Comparison of ENCODE assay signal across 20 cellular contexts in genomic region chr4:48345542-48345941, GRCh38.
"Had no signal": no experiment of that assay in that cellular context is flagged by ENCODE, and none has a peak within 500 bp of the region (broad histone marks: within the 10 kb centered on the region; RNA-seq: fewer than 3 reads in every experiment).

No MANE protein-coding gene starts in this region.

- ATAC-seq: body of pancreas; effector memory CD8-positive, alpha-beta T cell; heart left ventricle; mucosa of descending colon had no signal

- H3K27ac ChIP-seq: body of pancreas, heart left ventricle, parathyroid adenoma, sigmoid colon, tibial nerve had no signal

- H3K9ac ChIP-seq: parathyroid adenoma had no signal

- H2AFZ ChIP-seq: parathyroid adenoma had no signal

- H3K36me3 ChIP-seq: heart left ventricle, sigmoid colon, tibial nerve had no signal

- H3K4me3 Mint-ChIP-seq: activated naive CD8-positive, alpha-beta T cell treated with anti-CD3 and anti-CD28 coated beads, Interleukin-2, amount 10 ng/mL, durations not matched to agents 7 days and 5 days; stimulated activated naive CD8-positive, alpha-beta T cell treated with anti-CD3 and anti-CD28 coated beads, Interleukin-15, Interleukin-2, amounts not matched to agents 100 ng/mL and 50 ng/mL, for 24 hours had no signal

- H3K9me3 ChIP-seq: body of pancreas, heart left ventricle, mucosa of descending colon, sigmoid colon, tibial nerve had no signal

- H3K9me3 Mint-ChIP-seq: activated naive CD8-positive, alpha-beta T cell treated with anti-CD3 and anti-CD28 coated beads, Interleukin-2, amount 10 ng/mL, durations not matched to agents 7 days and 5 days; effector memory CD8-positive, alpha-beta T cell; naive B cell; stimulated activated naive CD8-positive, alpha-beta T cell treated with anti-CD3 and anti-CD28 coated beads, Interleukin-15, Interleukin-2, amounts not matched to agents 100 ng/mL and 50 ng/mL, for 24 hours; T-helper 2 cell treated with Interferon-gamma antibody and Interleukin-4, amounts not matched to agents 5 μg/mL and 100 μg/mL, for 36 hours had no signal

- H3K27ac Mint-ChIP-seq: activated naive CD8-positive, alpha-beta T cell treated with anti-CD3 and anti-CD28 coated beads, Interleukin-2, amount 10 ng/mL, durations not matched to agents 7 days and 5 days; effector memory CD8-positive, alpha-beta T cell; naive B cell; T-helper 2 cell treated with Interferon-gamma antibody and Interleukin-4, amounts not matched to agents 5 μg/mL and 100 μg/mL, for 36 hours had no signal

- DNase-seq: activated CD4-positive, alpha-beta T cell treated with anti-CD3 and anti-CD28 coated beads, Interleukin-2, amount 50 U/mL, for 4 hours; activated naive CD4-positive, alpha-beta T cell treated with Interleukin-2 at 50 U/mL for 16 hours; activated naive CD8-positive, alpha-beta T cell treated with anti-CD3 and anti-CD28 coated beads, Interleukin-2, amount 10 ng/mL, durations not matched to agents 7 days and 5 days; activated T-cell treated with anti-CD3 and anti-CD28 coated beads for 4 hours; amygdala; body of pancreas; caudate nucleus; effector memory CD8-positive, alpha-beta T cell; foreskin melanocyte; heart left ventricle; mucosa of descending colon; naive B cell; sigmoid colon; stimulated activated CD4-positive, alpha-beta T cell treated with anti-CD3 and anti-CD28 coated beads, Interleukin-12 subunit alpha, Interleukin-12 subunit beta, amount 100 ng/mL, for 4 hours; stimulated activated CD4-positive, alpha-beta T cell treated with anti-CD3 and anti-CD28 coated beads, Interleukin-1b, Interleukin-23, amount 100 ng/mL, for 48 hours; stimulated activated CD8-positive, alpha-beta memory T cell treated with anti-CD3 and anti-CD28 coated beads, Interleukin-4, amount 100 ng/mL, for 48 hours had no signal

- H3K4me3 ChIP-seq: body of pancreas, heart left ventricle, mucosa of descending colon, sigmoid colon, tibial nerve had no signal

- H3K27me3 ChIP-seq: body of pancreas, heart left ventricle, sigmoid colon, tibial nerve had no signal

- H3K27me3 Mint-ChIP-seq: activated naive CD8-positive, alpha-beta T cell treated with anti-CD3 and anti-CD28 coated beads, Interleukin-2, amount 10 ng/mL, durations not matched to agents 7 days and 5 days; effector memory CD8-positive, alpha-beta T cell; naive B cell; stimulated activated naive CD8-positive, alpha-beta T cell treated with anti-CD3 and anti-CD28 coated beads, Interleukin-15, Interleukin-2, amounts not matched to agents 100 ng/mL and 50 ng/mL, for 24 hours had no signal
